ENCODE assay signal across 8 cellular contexts in genomic region chr10:89332718-89333281, GRCh38. TPM values are rescaled to one million over a fixed set of nuclear protein-coding genes. Genes with fewer than 3 reads are reported as not detected.
DNase-seq lines count a peak whose midpoint lies in the region; ATAC-seq and TF ChIP-seq lines count a peak whose summit lies in the region.

No MANE protein-coding gene starts in this region.

- H3K27ac ChIP-seq in GM23248 (peak overlapping the region; percentile 83), right cardiac atrium (ENCODE audit: low read length) (peak overlapping the region; percentile 90), stomach smooth muscle (ENCODE audit: low read length) (no peak overlapping the region)

- no peak for TF ChIP-seq POLR2A in erythroblast (IDR thresholded peaks at IDR 0.05; ENCODE audit: low read length)

- intact Hi-C loops in CD14-positive monocyte (cut with micrococcal nuclease): no loop called here
- intact Hi-C loops in right cardiac atrium (cut with DNase I): no loop called here

- H3K27ac Mint-ChIP-seq in CD14-positive monocyte (peak overlapping the region; percentile 88 to 94 (median 92)), WTC11 (peak overlapping the region; percentile 96)

- CTCF ChIA-PET in WTC11 (lab: Charles Lee): no interaction called here

- H3K9ac ChIP-seq in GM23248: peak overlapping the region; percentile 81
- H3K9ac ChIP-seq in stomach smooth muscle (ENCODE audit: low read length in 2 of 2): peak overlapping the region in 1 of 2 donors; percentile 46

- H3K27me3 Mint-ChIP-seq in CD14-positive monocyte (ENCODE audit: low read depth in 3 of 3) (peaks cover 0 to 4% (median 0%) of the 10 kb centered on the region in 3 donors), WTC11 (ENCODE audit: low read depth) (no peaks in the 10 kb centered on the region)

- no peaks in the 10 kb centered on the region for H3K36me3 ChIP-seq in GM23248 (ENCODE audit: low read depth)
- no peaks in the 10 kb centered on the region for H3K36me3 ChIP-seq in stomach smooth muscle (ENCODE audit: control insufficient read depth in 2 of 2, insufficient read depth in 2 of 2, low read length in 2 of 2)

- 17 to 18% methylated on average over 5 of the region's 5 CpGs for WGBS in GM23248 (ENCODE audit: low coverage in 1 of 2, low lambda C conversion rate in 2 of 2, missing lambda C conversion rate in 2 of 2), 2 experiments
- WGBS in right cardiac atrium: 16% methylated on average over 5 of the region's 5 CpGs

- H3K4me3 ChIP-seq in GM23248 (peak overlapping the region; percentile 79), right cardiac atrium (ENCODE audit: low read length) (peak overlapping the region; percentile 90), stomach smooth muscle (ENCODE audit: low read length in 2 of 2) (peak overlapping the region; percentile 58)

- H3K27me3 ChIP-seq in GM23248 (replicated peaks; ENCODE audit: insufficient read depth) (no peaks in the 10 kb centered on the region), right cardiac atrium (ENCODE audit: control insufficient read depth, insufficient read depth) (no peaks in the 10 kb centered on the region), stomach smooth muscle (ENCODE audit: control insufficient read depth in 1 of 2, insufficient read depth in 2 of 2, low read length in 2 of 2) (no peaks in the 10 kb centered on the region)

- peaks cover 37% of the 10 kb centered on the region for H3K4me1 ChIP-seq in GM23248 (ENCODE audit: insufficient read depth)
- peaks cover 23% of the 10 kb centered on the region for H3K4me1 ChIP-seq in right cardiac atrium (ENCODE audit: control insufficient read depth, insufficient read depth, low read length)
- peaks cover 16% of the 10 kb centered on the region for H3K4me1 ChIP-seq in stomach smooth muscle (ENCODE audit: control insufficient read depth, insufficient read depth, low read length)

- no peaks in the 10 kb centered on the region for H4K20me1 ChIP-seq in GM23248 (ENCODE audit: insufficient read depth)

- peaks cover 31% of the 10 kb centered on the region for H3F3A ChIP-seq in GM23248 (ENCODE audit: insufficient read depth)

- no peak; the same call in 1 of the 2 replicates for ATAC-seq in WTC11
- no peak for ATAC-seq in right cardiac atrium

- H3K4me3 Mint-ChIP-seq in CD14-positive monocyte (peak overlapping the region; percentile 81 to 90), WTC11 (no peak overlapping the region)

- POLR2A ChIA-PET in WTC11 (lab: Charles Lee): interaction anchor here (0.6 kb wide), 1 partner anchor 74 kb away, joined by 3 read pairs; no protein-coding TSS in a partner anchor

- H3K9me3 Mint-ChIP-seq in CD14-positive monocyte (peaks cover 0 to 2% (median 0%) of the 10 kb centered on the region in 7 donors), WTC11 (no peaks in the 10 kb centered on the region; the same call in 1 of the 2 replicates)

- H2AFZ ChIP-seq in GM23248: peak overlapping the region; percentile 94

- peaks cover 64% of the 10 kb centered on the region for H3K79me2 ChIP-seq in GM23248 (ENCODE audit: insufficient read depth)

- H3K36me3 Mint-ChIP-seq in CD14-positive monocyte (peaks cover 8 to 11% of the 10 kb centered on the region in 2 donors), WTC11 (no peaks in the 10 kb centered on the region)

- no peak for DNase-seq in CD14-positive monocyte (ENCODE audit: low spot score)
- DNase-seq in GM23248: peak; percentile 34
- DNase-seq in WTC11 (ENCODE audit: low spot score): no peak
- DNase-seq in right cardiac atrium: no peak
- DNase-seq in erythroblast (lab: John Stamatoyannopoulos, UW): no peak
- no peak for DNase-seq in AML-193 (lab: John Stamatoyannopoulos, UW)
- no peak for DNase-seq in occipital lobe (lab: John Stamatoyannopoulos, UW)

- H3K9me3 ChIP-seq in GM23248 (ENCODE audit: low read depth): no peaks in the 10 kb centered on the region
- H3K9me3 ChIP-seq in right cardiac atrium (ENCODE audit: control insufficient read depth, low read length): no peaks in the 10 kb centered on the region
- H3K9me3 ChIP-seq in stomach smooth muscle (ENCODE audit: control insufficient read depth in 2 of 2, low read length in 2 of 2): no peaks in the 10 kb centered on the region

- in situ Hi-C loops in GM23248 (cut with MboI): no loop called here

- TF ChIP-seq CTCF in CD14-positive monocyte (IDR thresholded peaks at IDR 0.05): no peak
- TF ChIP-seq CTCF in WTC11 (IDR thresholded peaks at IDR 0.05): no peak

- H3K4me2 ChIP-seq in GM23248 (ENCODE audit: unreplicated experiment): peak overlapping the region; percentile 100

- no peaks in the 10 kb centered on the region for H3K9me2 ChIP-seq in GM23248 (ENCODE audit: insufficient read depth)

- H3K4me1 Mint-ChIP-seq in CD14-positive monocyte (peaks cover 76% of the 10 kb centered on the region), WTC11 (peaks cover 54% of the 10 kb centered on the region)

TF ChIP-seq in WTC11, 78 proteins besides CTCF, POLR2A, EP300 and RAD21:
- peak; percentile 86 for TF ChIP-seq ZNF121 (CRISPR knock-in tag; IDR thresholded peaks at IDR 0.05)
- no peak for TF ChIP-seq HMGXB4 (CRISPR knock-in tag; IDR thresholded peaks at IDR 0.05)

RNA-seq across cellular contexts. Expression of gene IFIT3, which starts 5.0 kb away (rescaled TPM):
- polyA plus RNA-seq in CD14-positive monocyte: 10 to 100 TPM; 26.4 to 38.0 TPM
- total RNA-seq in GM23248 (2014; rRNA removed; shearing (Covaris generic)): 10.9 and 19.0 TPM in 2 replicates
- polyA plus RNA-seq in GM23248 (2016; fragmentation: Nextera tagmentation; extraction: Ambion mirVana): 10.4 and 10.6 TPM in 2 replicates
- total RNA-seq in WTC11 (2021): 0.14 to 0.42 TPM (median 0.39 TPM) in 3 replicates
- total RNA-seq in right cardiac atrium: 10 to 100 TPM in 3 of 4 donors, 1 to 10 TPM in 1; 8.1 to 14.9 (median 13.7) TPM
- 10.2 TPM for polyA plus RNA-seq in right cardiac atrium
- 8.4 TPM for total RNA-seq in occipital lobe

RNA-seq across cellular contexts. Expression of gene IFIT2, which starts 31.0 kb away (rescaled TPM):
- polyA plus RNA-seq in CD14-positive monocyte: 10 to 100 TPM; 15.5 to 25.2 TPM
- 3.5 and 7.0 TPM in 2 replicates for total RNA-seq in GM23248 (2014; rRNA removed; shearing (Covaris generic))
- polyA plus RNA-seq in GM23248 (2016; fragmentation: Nextera tagmentation; extraction: Ambion mirVana): 8.5 and 9.5 TPM in 2 replicates
- total RNA-seq in WTC11 (2021): 0.07 to 0.15 TPM (median 0.14 TPM) in 3 replicates
- total RNA-seq in right cardiac atrium: 1 to 10 TPM; 3.2 to 8.7 (median 6.6) TPM
- 4.2 TPM for polyA plus RNA-seq in right cardiac atrium
- 5.0 TPM for total RNA-seq in occipital lobe

RNA-seq across cellular contexts. Expression of gene IFIT1B, which starts 45.1 kb away (rescaled TPM):
- not detected for polyA plus RNA-seq in CD14-positive monocyte
- total RNA-seq in GM23248 (2014; rRNA removed; shearing (Covaris generic)): not detected in 2 replicates
- not detected in 2 replicates for polyA plus RNA-seq in GM23248 (2016; fragmentation: Nextera tagmentation; extraction: Ambion mirVana)
- total RNA-seq in WTC11 (2021): not detected in 3 replicates
- not detected for total RNA-seq in right cardiac atrium
- polyA plus RNA-seq in right cardiac atrium: not detected
- 2.0 TPM for total RNA-seq in occipital lobe

RNA-seq across cellular contexts. Expression of gene IFIT1, which starts 59.6 kb away (rescaled TPM):
- polyA plus RNA-seq in CD14-positive monocyte (10 to 100 TPM; 12.1 to 17.1 TPM), GM23248 (2016; fragmentation: Nextera tagmentation; extraction: Ambion mirVana) (14.3 and 15.7 TPM in 2 replicates), right cardiac atrium (35.9 TPM)
- 15.2 and 18.6 TPM in 2 replicates for total RNA-seq in GM23248 (2014; rRNA removed; shearing (Covaris generic))
- total RNA-seq in WTC11 (2021) (1.5 to 2.0 TPM (median 1.5 TPM) in 3 replicates), right cardiac atrium (10 to 100 TPM; 12.6 to 41.2 (median 29.0) TPM), occipital lobe (10.0 TPM)
